In genomic region chr10:110249489-110249888, GRCh38 we compare ENCODE assay signal across 8 cellular contexts. TPM values are rescaled to one million over a fixed set of nuclear protein-coding genes. Genes with fewer than 3 reads are reported as not detected.
DNase-seq lines count a peak whose midpoint lies in the region; ATAC-seq lines count a peak whose summit lies in the region.
"Not testable (repeated sequence)": the region's sequence is repeated elsewhere in the genome, so short reads cannot be mapped to it uniquely, and the experiment has no call there.

No MANE protein-coding gene starts in this region.

- ATAC-seq in GM18511 (IDR thresholded peaks at IDR 0.05; ENCODE audit: unreplicated experiment) (peak; percentile 67), GM19324 (IDR thresholded peaks at IDR 0.05; ENCODE audit: low FRiP score, unreplicated experiment) (peak; percentile 58), GM21526 (IDR thresholded peaks at IDR 0.05; ENCODE audit: low FRiP score, unreplicated experiment) (peak; percentile 61), HG02763 (IDR thresholded peaks at IDR 0.05; ENCODE audit: unreplicated experiment) (peak; percentile 73), HG03097 (IDR thresholded peaks at IDR 0.05; ENCODE audit: low FRiP score, unreplicated experiment) (peak; percentile 50), HG03469 (IDR thresholded peaks at IDR 0.05; ENCODE audit: unreplicated experiment) (peak; percentile 57)
- ATAC-seq in activated T-cell treated with anti-CD3 and anti-CD28 coated beads, Interleukin-2, amount 50 U/mL, for 4 hours, result peak; percentile 58 to 69

- not testable (repeated sequence) for H3K4me3 Mint-ChIP-seq in activated T-cell treated with anti-CD3 and anti-CD28 coated beads, Interleukin-2, amount 50 U/mL, for 4 hours; stimulated activated naive CD8-positive, alpha-beta T cell treated with anti-CD3 and anti-CD28 coated beads, Interleukin-15, Interleukin-2, amounts not matched to agents 100 ng/mL and 50 ng/mL, for 24 hours

- DNase-seq in activated T-cell treated with anti-CD3 and anti-CD28 coated beads, Interleukin-2, amount 50 U/mL, for 4 hours, result not testable (repeated sequence)

- peak overlapping the region; percentile 12 for H3K27ac Mint-ChIP-seq in stimulated activated naive CD8-positive, alpha-beta T cell treated with anti-CD3 and anti-CD28 coated beads, Interleukin-15, Interleukin-2, amounts not matched to agents 100 ng/mL and 50 ng/mL, for 24 hours

- not testable (repeated sequence) for H3K9me3 Mint-ChIP-seq in activated T-cell treated with anti-CD3 and anti-CD28 coated beads, Interleukin-2, amount 50 U/mL, for 4 hours; stimulated activated naive CD8-positive, alpha-beta T cell treated with anti-CD3 and anti-CD28 coated beads, Interleukin-15, Interleukin-2, amounts not matched to agents 100 ng/mL and 50 ng/mL, for 24 hours

- not testable (repeated sequence) for H3K27me3 Mint-ChIP-seq in activated T-cell treated with anti-CD3 and anti-CD28 coated beads, Interleukin-2, amount 50 U/mL, for 4 hours (ENCODE audit: low read depth); stimulated activated naive CD8-positive, alpha-beta T cell treated with anti-CD3 and anti-CD28 coated beads, Interleukin-15, Interleukin-2, amounts not matched to agents 100 ng/mL and 50 ng/mL, for 24 hours

- peaks cover 34% of the 10 kb centered on the region for H3K4me1 Mint-ChIP-seq in activated T-cell treated with anti-CD3 and anti-CD28 coated beads, Interleukin-2, amount 50 U/mL, for 4 hours (ENCODE audit: low read depth)
- H3K4me1 Mint-ChIP-seq in stimulated activated naive CD8-positive, alpha-beta T cell treated with anti-CD3 and anti-CD28 coated beads, Interleukin-15, Interleukin-2, amounts not matched to agents 100 ng/mL and 50 ng/mL, for 24 hours (ENCODE audit: low read depth), result peaks cover 46% of the 10 kb centered on the region

- peaks cover 23% of the 10 kb centered on the region for H3K36me3 Mint-ChIP-seq in activated T-cell treated with anti-CD3 and anti-CD28 coated beads, Interleukin-2, amount 50 U/mL, for 4 hours (ENCODE audit: insufficient read depth)
- peaks cover 39% of the 10 kb centered on the region for H3K36me3 Mint-ChIP-seq in stimulated activated naive CD8-positive, alpha-beta T cell treated with anti-CD3 and anti-CD28 coated beads, Interleukin-15, Interleukin-2, amounts not matched to agents 100 ng/mL and 50 ng/mL, for 24 hours (ENCODE audit: low read depth)

RNA-seq across cellular contexts. Expression of gene MXI1, which starts 42.1 kb away (rescaled TPM):
- total RNA-seq in activated T-cell treated with anti-CD3 and anti-CD28 coated beads, Interleukin-2, amount 50 U/mL, for 4 hours, result 10 to 100 TPM; 13.6 to 14.5 (median 14.2) TPM

RNA-seq across cellular contexts. Expression of gene SMNDC1, which starts 55.2 kb away (rescaled TPM):
- 10 to 100 TPM; 54.7 to 56.6 (median 55.4) TPM for total RNA-seq in activated T-cell treated with anti-CD3 and anti-CD28 coated beads, Interleukin-2, amount 50 U/mL, for 4 hours
